Comparison of ENCODE assay signal across 18 cellular contexts in genomic region chrX:41890026-41890423, GRCh38. TPM values are rescaled to one million over a fixed set of nuclear protein-coding genes. Genes with fewer than 3 reads are reported as not detected.
A peak's percentile ranks its signal among the peaks of the same experiment; 100 is the strongest.
DNase-seq lines count a peak whose midpoint lies in the region; ATAC-seq and TF ChIP-seq lines count a peak whose summit lies in the region.
"Had no signal": no experiment of that assay in that cellular context is flagged by ENCODE, and none has a peak within 500 bp of the region (broad histone marks: within the 10 kb centered on the region; RNA-seq: fewer than 3 reads in every experiment).

No MANE protein-coding gene starts in this region.

- H3K9ac ChIP-seq in IMR-90 (ENCODE audit: low read depth, low read length), result no peak overlapping the region

- H3K27me3 ChIP-seq in breast epithelium (no peaks in the 10 kb centered on the region), IMR-90 (ENCODE audit: control insufficient read depth, insufficient read depth, low read length) (no peaks in the 10 kb centered on the region)
- H3K27me3 ChIP-seq: BE2C had no signal

- dilution Hi-C loops in IMR-90 (cut with HindIII; ENCODE audit: low sequenced_read_pairs, unreplicated experiment), result no loop called here

- no peaks in the 10 kb centered on the region for H4K20me1 ChIP-seq in IMR-90 (ENCODE audit: insufficient read depth, low read length)

- peaks cover 0 to 3% of the 10 kb centered on the region in 2 experiments; a peak in 2 of 4 replicates for H3K79me1 ChIP-seq in IMR-90 (ENCODE audit: low read depth in 1 of 2, low read length in 2 of 2)

- H3K4ac ChIP-seq in IMR-90 (ENCODE audit: low read depth, low read length), result no peak overlapping the region

- TF ChIP-seq POLR2A in breast epithelium (IDR thresholded peaks at IDR 0.05) (no peak), IMR-90 (IDR thresholded peaks at IDR 0.05; ENCODE audit: low read depth, low read length) (no peak)

- H4K5ac ChIP-seq in IMR-90 (ENCODE audit: low read depth, low read length), result no peak overlapping the region

- TF ChIP-seq CTCF in MCF 10A (IDR thresholded peaks at IDR 0.05; ENCODE audit: unreplicated experiment) (no peak), breast epithelium (IDR thresholded peaks at IDR 0.05) (no peak), IMR-90 (conservative IDR thresholded peaks at IDR 0.05; ENCODE audit: low read depth, low read length) (no peak)

- no peak overlapping the region for H3K4me2 ChIP-seq in IMR-90 (ENCODE audit: low read depth, low read length)

- no peaks in the 10 kb centered on the region for H3K4me1 ChIP-seq in breast epithelium
- no peaks in the 10 kb centered on the region for H3K4me1 ChIP-seq in IMR-90 (ENCODE audit: control insufficient read depth, insufficient read depth, low read length)
- H3K4me1 ChIP-seq: BE2C, Caco-2 had no signal

- H2BK120ac ChIP-seq in IMR-90 (ENCODE audit: low read depth, low read length), result no peak overlapping the region

- in situ Hi-C loops in IMR-90 (cut with MboI; ENCODE audit: low sequenced_read_pairs), result no loop called here

- no peaks in the 10 kb centered on the region for H3K36me3 Mint-ChIP-seq in MCF 10A (ENCODE audit: insufficient read depth, unreplicated experiment)

- peak overlapping the region; percentile 19 for H3K27ac Mint-ChIP-seq in MCF 10A (ENCODE audit: low read depth, unreplicated experiment)
- H3K27ac Mint-ChIP-seq: CD4-positive, alpha-beta T cell; IgD-negative memory B cell had no signal

- no peak overlapping the region for H2BK15ac ChIP-seq in IMR-90 (ENCODE audit: low read depth, low read length)

- H3K4me3 ChIP-seq in breast epithelium (no peak overlapping the region), IMR-90 (ENCODE audit: insufficient read depth, low read depth, low read length) (no peak overlapping the region)
- H3K4me3 ChIP-seq: GM12878 had no signal

- POLR2A ChIA-PET in MCF 10A (lab: Yijun Ruan, JAX), result interaction anchor here (0.6 to 1.2 kb wide), 3 partner anchors 17 to 126 kb away, joined by 3 to 6 read pairs (median 3); no protein-coding TSS in a partner anchor
- POLR2A ChIA-PET in IMR-90 (lab: Charles Lee; ENCODE audit: unreplicated experiment), result no interaction called here

- H3K4me1 Mint-ChIP-seq in MCF 10A (ENCODE audit: insufficient read depth, unreplicated experiment), result peaks cover 7% of the 10 kb centered on the region

- H3K27ac ChIP-seq in breast epithelium (no peak overlapping the region), IMR-90 (ENCODE audit: insufficient read depth, low read length) (no peak overlapping the region), epithelial cell of prostate (peak overlapping the region; percentile 25)

- no TSS peak for BruUV-seq in MCF 10A (replicated peaks; lab: Mats Ljungman, UMichigan)
- BruUV-seq in IMR-90 (replicated peaks; lab: Mats Ljungman, UMichigan), result no TSS peak

- peaks cover 17% of the 10 kb centered on the region for H3K27me3 Mint-ChIP-seq in MCF 10A (ENCODE audit: insufficient read depth, unreplicated experiment)
- H3K27me3 Mint-ChIP-seq: CD4-positive, alpha-beta T cell; IgD-negative memory B cell had no signal

- intact Hi-C loops in MCF 10A (cut with micrococcal nuclease), result no loop called here
- intact Hi-C loops in breast epithelium (cut with DNase I; ENCODE audit: low total_unique reads), result no loop called here
- intact Hi-C loops in IMR-90 (cut with micrococcal nuclease), result loop anchor here (2.0 kb wide), 1 partner anchor 57 kb away; no protein-coding TSS in a partner anchor

- WGBS in IMR-90 (ENCODE audit: extremely low coverage in 2 of 2, insufficient read length in 1 of 2), 2 experiments, result no CpG with 5 or more reads among the region's 1 CpG

- no peak overlapping the region for H2BK20ac ChIP-seq in IMR-90 (ENCODE audit: low read depth, low read length)

- CTCF ChIA-PET in MCF 10A (lab: Yijun Ruan, JAX) (interaction anchor here (0.5 to 0.6 kb wide), 2 partner anchors 27 to 1505 kb away, joined by 3 read pairs; no protein-coding TSS in a partner anchor), IMR-90 (lab: Yijun Ruan, JAX) (interaction anchor here (0.6 kb wide), 1 partner anchor 93 kb away, joined by 4 read pairs; no protein-coding TSS in a partner anchor)

- no peak overlapping the region for H3K14ac ChIP-seq in IMR-90 (replicated peaks; ENCODE audit: low read depth, low read length)

- 0 out of 2 replicates have a peak overlapping the region, but pooled peaks have one; percentile 21 for H3K56ac ChIP-seq in IMR-90 (ENCODE audit: extremely low read depth, insufficient read depth, low read length)

- H2BK5ac ChIP-seq in IMR-90 (ENCODE audit: low read depth, low read length, poor library complexity, severe bottlenecking), result peak overlapping the region; percentile 24

- no peak overlapping the region for H2AK9ac ChIP-seq in IMR-90 (replicated peaks; ENCODE audit: low read depth, low read length, poor library complexity)

- H3K36me3 ChIP-seq in breast epithelium, result no peaks in the 10 kb centered on the region
- no peaks in the 10 kb centered on the region for H3K36me3 ChIP-seq in IMR-90 (ENCODE audit: control insufficient read depth, insufficient read depth, low read length)
- H3K36me3 ChIP-seq: BE2C had no signal

- no peak overlapping the region for H3K18ac ChIP-seq in IMR-90 (ENCODE audit: low read depth, low read length)

- H3K9me3 Mint-ChIP-seq in MCF 10A (ENCODE audit: unreplicated experiment), result no peaks in the 10 kb centered on the region
- H3K9me3 Mint-ChIP-seq: CD4-positive, alpha-beta T cell had no signal

- H3K9me3 ChIP-seq in breast epithelium, result peaks cover 0 to 9% of the 10 kb centered on the region in 2 donors
- H3K9me3 ChIP-seq in IMR-90 (ENCODE audit: control insufficient read depth, insufficient read depth, low read length), result no peaks in the 10 kb centered on the region
- H3K9me3 ChIP-seq: BE2C, Caco-2 had no signal

- H3K4me3 Mint-ChIP-seq in MCF 10A (ENCODE audit: unreplicated experiment), result no peak overlapping the region
- H3K4me3 Mint-ChIP-seq: CD4-positive, alpha-beta T cell; IgD-negative memory B cell had no signal

- no peak overlapping the region for H2AK5ac ChIP-seq in IMR-90 (ENCODE audit: low read depth, low read length)

- no peak overlapping the region for H2AFZ ChIP-seq in IMR-90 (replicated peaks; ENCODE audit: low read length, poor library complexity)

- no peak overlapping the region for H3K23ac ChIP-seq in IMR-90 (ENCODE audit: low read depth, low read length)

- no peak overlapping the region for H4K91ac ChIP-seq in IMR-90 (ENCODE audit: insufficient read depth, low read depth, low read length)

- no peaks in the 10 kb centered on the region for H3K9me1 ChIP-seq in IMR-90 (ENCODE audit: insufficient read depth, low read length)

- no peak overlapping the region for H4K8ac ChIP-seq in IMR-90 (ENCODE audit: low read depth in 2 of 2, low read length in 2 of 2)

- no peak for ATAC-seq in IMR-90 (ENCODE audit: low read depth)
- ATAC-seq in HG02870 (IDR thresholded peaks at IDR 0.05; ENCODE audit: unreplicated experiment), result no peak
- ATAC-seq: GM12878 had no signal

- TF ChIP-seq RAD21 in IMR-90 (IDR thresholded peaks at IDR 0.05; ENCODE audit: low read length), result no peak

- no peak for DNase-seq in MCF 10A (ENCODE audit: unreplicated experiment)
- DNase-seq in breast epithelium (ENCODE audit: low spot score in 2 of 2), result no peak
- no peak for DNase-seq in IMR-90
- DNase-seq in epithelial cell of prostate (ENCODE audit: low read depth, low spot score), result no peak
- DNase-seq in DMS53 (lab: John Stamatoyannopoulos, UW), result no peak
- no peak for DNase-seq in kidney tubule cell (ENCODE audit: low spot score)
- DNase-seq: 8988T; BE2C; C1 segment of cervical spinal cord; Caco-2; CD4-positive, alpha-beta T cell; DND-41; GOT3; H7; KBM-7 had no signal

TF ChIP-seq in IMR-90, 13 proteins besides CTCF, POLR2A, EP300 and RAD21:
- TF ChIP-seq SMC3 (IDR thresholded peaks at IDR 0.05; ENCODE audit: low read depth, low read length), result no peak
- no peak for TF ChIP-seq MAFK (IDR thresholded peaks at IDR 0.05; ENCODE audit: low read depth, low read length)
- no peak for TF ChIP-seq NFE2L2 (IDR thresholded peaks at IDR 0.05; ENCODE audit: low read depth, low read length)
- no peak for TF ChIP-seq MXI1 (IDR thresholded peaks at IDR 0.05; ENCODE audit: borderline replicate concordance, low read depth, low read length)
- no peak for TF ChIP-seq CEBPB (IDR thresholded peaks at IDR 0.05; ENCODE audit: low read depth, low read length)
- TF ChIP-seq MAZ (IDR thresholded peaks at IDR 0.05; ENCODE audit: borderline replicate concordance, low read depth, low read length), result no peak
- TF ChIP-seq RCOR1 (IDR thresholded peaks at IDR 0.05; ENCODE audit: insufficient replicate concordance, low read length), result no peak
- TF ChIP-seq USF2 (IDR thresholded peaks at IDR 0.05; ENCODE audit: low read depth, low read length), result no peak
- TF ChIP-seq RFX5 (IDR thresholded peaks at IDR 0.05; ENCODE audit: low read depth, low read length), result no peak
- no peak for TF ChIP-seq ELK1 (IDR thresholded peaks at IDR 0.05; ENCODE audit: borderline replicate concordance, low read depth, low read length)
- TF ChIP-seq BHLHE40 (IDR thresholded peaks at IDR 0.05; ENCODE audit: low read depth, low read length), result no peak
- TF ChIP-seq CHD1 (IDR thresholded peaks at IDR 0.05; ENCODE audit: low read depth, low read length), result no peak
- no peak for TF ChIP-seq FOS (IDR thresholded peaks at IDR 0.05; ENCODE audit: low read depth, low read length)

RNA-seq across cellular contexts. Expression of gene CASK, which starts 33.3 kb away (rescaled TPM):
- 34.9 and 43.2 TPM in 2 replicates for total RNA-seq in MCF 10A (2022)
- 100 to 1,000 TPM in 1 of 3 donors, 10 to 100 TPM in 2; 34.4 to 103 (median 52.4) TPM for total RNA-seq in breast epithelium
- 17.7 and 21.9 TPM in 2 replicates for total RNA-seq in IMR-90 (2012; rRNA removed)
- polyA plus RNA-seq in IMR-90 (2012; rRNA removed), result 9.2 and 9.4 TPM in 2 replicates
- polyA plus RNA-seq in IMR-90 (2012; cell fraction: cytosol; rRNA removed), result 2.9 and 3.7 TPM in 2 replicates
- 1.7 and 6.2 TPM in 2 replicates for polyA plus RNA-seq in IMR-90 (2012; cell fraction: nucleus; rRNA removed; ENCODE audit: low replicate concordance)
